Comparison of ENCODE assay signal across 23 cellular contexts in the genomic region with DNA sequence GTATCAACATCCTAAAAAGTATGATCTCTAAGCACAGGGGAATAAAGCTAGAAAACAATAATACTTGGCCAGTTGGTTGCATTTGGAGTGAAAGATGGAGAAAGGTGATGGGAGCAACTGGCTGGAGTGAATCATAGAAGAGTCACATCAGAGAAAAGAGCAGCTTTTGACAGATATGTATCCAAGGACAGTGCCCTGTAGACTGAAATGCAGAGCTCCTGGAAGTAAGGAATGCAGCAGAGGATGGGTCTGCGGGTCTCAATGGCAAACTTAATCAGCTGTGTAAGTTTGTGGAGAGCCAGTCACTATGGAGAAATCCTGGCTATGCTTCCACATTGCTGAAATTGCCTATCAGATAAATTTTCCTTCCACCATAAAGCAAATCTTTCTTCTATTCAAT.
"Had no signal": no experiment of that assay in that cellular context is flagged by ENCODE, and none has a peak within 500 bp of the region (broad histone marks: within the 10 kb centered on the region; RNA-seq: fewer than 3 reads in every experiment).

No MANE protein-coding gene starts in this region.

- H3K4me2 ChIP-seq: hepatocyte had no signal

- H2AFZ ChIP-seq: hepatocyte had no signal

- ATAC-seq: gastrocnemius medialis; left lobe of liver; natural killer cell; psoas muscle; right cardiac atrium; stimulated activated memory B cell treated with anti-CD40 and anti-IgM and Interleukin-4, amounts not matched to agents 10 μg/mL and 1 μg/mL and 100 μg/mL, for 72 hours; stimulated activated naive CD8-positive, alpha-beta T cell treated with anti-CD3 and anti-CD28 coated beads, Interleukin-15, Interleukin-2, amounts not matched to agents 100 U/mL and 50 U/mL, for 24 hours had no signal

- H3K27ac Mint-ChIP-seq: memory B cell; natural killer cell; stimulated activated memory B cell treated with anti-CD40 and anti-IgM and Interleukin-4, amounts not matched to agents 10 μg/mL and 1 μg/mL and 100 μg/mL, for 72 hours had no signal

- H3K27ac ChIP-seq: dorsolateral prefrontal cortex, gastrocnemius medialis, hepatocyte, ovary, psoas muscle, sigmoid colon, skin epidermis, spleen, transverse colon, vagina had no signal

- H3K36me3 Mint-ChIP-seq: memory B cell; natural killer cell; stimulated activated memory B cell treated with anti-CD40 and anti-IgM and Interleukin-4, amounts not matched to agents 10 μg/mL and 1 μg/mL and 100 μg/mL, for 72 hours had no signal

- H3K4me1 Mint-ChIP-seq: memory B cell; natural killer cell; stimulated activated memory B cell treated with anti-CD40 and anti-IgM and Interleukin-4, amounts not matched to agents 10 μg/mL and 1 μg/mL and 100 μg/mL, for 72 hours had no signal

- H3K9me3 Mint-ChIP-seq: memory B cell; natural killer cell; stimulated activated memory B cell treated with anti-CD40 and anti-IgM and Interleukin-4, amounts not matched to agents 10 μg/mL and 1 μg/mL and 100 μg/mL, for 72 hours had no signal

- H3K79me2 ChIP-seq: hepatocyte had no signal

- H3K27me3 ChIP-seq: gastrocnemius medialis, hepatocyte, ovary, sigmoid colon, transverse colon, vagina had no signal

- H3K4me3 ChIP-seq: dorsolateral prefrontal cortex, gastrocnemius medialis, hepatocyte, lung, ovary, psoas muscle, sigmoid colon, skin epidermis, spleen, transverse colon, vagina had no signal

- DNase-seq: dorsolateral prefrontal cortex; effector CD4-positive, alpha-beta T cell; gastrocnemius medialis; head of caudate nucleus; kidney; natural killer cell; occipital lobe; ovary; posterior cingulate gyrus; psoas muscle; right cardiac atrium; sigmoid colon; spleen; stimulated activated CD4-positive, alpha-beta T cell treated with anti-CD3 and anti-CD28 coated beads, Interleukin-4, amount 100 ng/mL, for 4 hours; stimulated activated naive CD8-positive, alpha-beta T cell treated with anti-CD3 and anti-CD28 coated beads, Interleukin-15, Interleukin-2, amounts not matched to agents 100 U/mL and 50 U/mL, for 24 hours; transverse colon had no signal

- H3K4me3 Mint-ChIP-seq: memory B cell; natural killer cell; stimulated activated memory B cell treated with anti-CD40 and anti-IgM and Interleukin-4, amounts not matched to agents 10 μg/mL and 1 μg/mL and 100 μg/mL, for 72 hours had no signal

- H3K9me3 ChIP-seq: gastrocnemius medialis, ovary, psoas muscle, sigmoid colon, spleen, transverse colon, vagina had no signal

- H3K36me3 ChIP-seq: gastrocnemius medialis, ovary, sigmoid colon, spleen, transverse colon, vagina had no signal

- H3K4me1 ChIP-seq: gastrocnemius medialis, psoas muscle, spleen, transverse colon, vagina had no signal
